Comparison of ENCODE assay signal across 11 cellular contexts in the genomic region with DNA sequence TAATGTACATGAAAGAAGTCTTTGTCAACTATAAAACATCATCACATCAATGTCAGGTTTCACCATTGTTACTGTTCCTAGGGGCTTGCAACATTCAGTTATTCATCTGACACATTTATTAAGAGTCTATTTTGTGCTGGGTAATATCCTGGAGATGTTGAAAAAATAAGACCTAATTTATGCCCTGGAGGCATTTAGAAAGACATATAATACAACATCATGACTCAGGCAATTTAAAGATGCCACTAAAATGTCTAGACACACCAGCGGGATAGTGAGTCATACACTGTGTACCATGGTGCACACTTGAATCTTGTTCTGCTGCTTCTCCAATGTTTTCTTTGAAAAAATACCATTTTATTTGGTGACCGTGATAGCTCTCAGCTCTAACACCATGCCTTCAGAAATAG. TPM values are rescaled to one million over a fixed set of nuclear protein-coding genes. Genes with fewer than 3 reads are reported as not detected.
A peak's percentile ranks its signal among the peaks of the same experiment; 100 is the strongest.
DNase-seq lines count a peak whose midpoint lies in the region; ATAC-seq, FAIRE-seq and TF ChIP-seq lines count a peak whose summit lies in the region.
"Had no signal": no experiment of that assay in that cellular context is flagged by ENCODE, and none has a peak within 500 bp of the region (broad histone marks: within the 10 kb centered on the region; RNA-seq: fewer than 3 reads in every experiment).

No MANE protein-coding gene starts in this region.

- ATAC-seq in Right ventricle myocardium superior (ENCODE audit: poor library complexity) (peak; percentile 11), Right ventricle myocardium inferior (no peak), GM21367 (IDR thresholded peaks at IDR 0.05; ENCODE audit: unreplicated experiment) (no peak), HG03159 (IDR thresholded peaks at IDR 0.05; ENCODE audit: unreplicated experiment) (no peak)

- H4K20me1 ChIP-seq in keratinocyte (ENCODE audit: control insufficient read depth, extremely low read depth, insufficient read depth, low read length): no peaks in the 10 kb centered on the region

- peaks cover 29% of the 10 kb centered on the region for H3K4me1 ChIP-seq in keratinocyte (ENCODE audit: control insufficient read depth, extremely low read depth, insufficient read depth, low read length)
- H3K4me1 ChIP-seq: parathyroid adenoma had no signal

- peak overlapping the region; percentile 82 for H3K27ac ChIP-seq in keratinocyte (ENCODE audit: control insufficient read depth, insufficient read depth, low read length)
- H3K27ac ChIP-seq: parathyroid adenoma had no signal

- no peaks in the 10 kb centered on the region for H3K79me2 ChIP-seq in keratinocyte (ENCODE audit: control insufficient read depth, insufficient read depth, low read length)
- H3K79me2 ChIP-seq: parathyroid adenoma had no signal

- no peaks in the 10 kb centered on the region for H3K36me3 ChIP-seq in keratinocyte (ENCODE audit: control insufficient read depth in 2 of 2, extremely low read depth in 1 of 2, insufficient read depth in 2 of 2, low read length in 2 of 2)

- H3K9ac ChIP-seq in keratinocyte (ENCODE audit: control insufficient read depth, extremely low read depth, insufficient read depth, low read length): no peak overlapping the region
- H3K9ac ChIP-seq: parathyroid adenoma had no signal

- no peaks in the 10 kb centered on the region for H3K9me3 ChIP-seq in keratinocyte (ENCODE audit: control insufficient read depth, low read depth, low read length)

- H3K9me1 ChIP-seq in keratinocyte (ENCODE audit: control insufficient read depth, extremely low read depth, insufficient read depth, low read length): no peaks in the 10 kb centered on the region

- dilution Hi-C loops in keratinocyte (cut with MboI; ENCODE audit: extremely low pct_ligation_motif_present, low sequenced_read_pairs): no loop called here

- FAIRE-seq in keratinocyte (lab: Jason Lieb, UNC) (peak; percentile 94), urothelium cell line (lab: Jason Lieb, UNC) (no peak)
- FAIRE-seq: GM18507 had no signal

- peak overlapping the region; percentile 64 for H3K4me2 ChIP-seq in keratinocyte (ENCODE audit: control insufficient read depth, extremely low read depth, insufficient read depth, low read depth, low read length)

- no peak for DNase-seq in Right ventricle myocardium superior
- DNase-seq in Right ventricle myocardium inferior (ENCODE audit: missing footprints): no peak
- peak; percentile 72 for DNase-seq in amniotic epithelial cell (ENCODE audit: low read depth)
- DNase-seq in keratinocyte (ENCODE audit: low read depth, low spot score): peak; percentile 90
- DNase-seq in urothelium cell line (ENCODE audit: low spot score): peak; percentile 70
- no peak for DNase-seq in ecto neural progenitor cell (ENCODE audit: low spot score)
- DNase-seq: MM.1S had no signal

- H3K27me3 ChIP-seq in keratinocyte (ENCODE audit: control insufficient read depth, extremely low read depth, insufficient read depth, low read length): no peaks in the 10 kb centered on the region

- intact Hi-C loops in Right ventricle myocardium superior (cut with DNase I): no loop called here
- intact Hi-C loops in Right ventricle myocardium inferior (cut with DNase I): no loop called here

- TF ChIP-seq CTCF in keratinocyte (optimal IDR thresholded peaks at IDR 0.05 in 1 of 3, IDR thresholded peaks at IDR 0.05 in 1 of 3, conservative IDR thresholded peaks at IDR 0.05 in 1 of 3; ENCODE audit: extremely low read depth in 1 of 3, insufficient read depth in 2 of 3, low read length in 3 of 3): no peak

- no peak overlapping the region for H3K4me3 ChIP-seq in keratinocyte (ENCODE audit: control insufficient read depth in 2 of 3, extremely low read depth in 1 of 3, insufficient read depth in 2 of 3, low read depth in 1 of 3, low read length in 3 of 3)

- no peak overlapping the region for H2AFZ ChIP-seq in keratinocyte (ENCODE audit: control insufficient read depth, low read length)
- H2AFZ ChIP-seq: parathyroid adenoma had no signal

RNA-seq across cellular contexts. Expression of a gene that starts 19.1 kb away (rescaled TPM):
- total RNA-seq in Right ventricle myocardium superior (25.1 TPM), Right ventricle myocardium inferior (42.0 TPM)
- polyA plus RNA-seq in keratinocyte: not detected in 3 replicates
- polyA plus RNA-seq in keratinocyte (2011; ENCODE audit: low read depth): not detected
- not detected in 2 replicates for polyA plus RNA-seq in keratinocyte (2011; cell fraction: cytosol; rRNA removed)
- not detected in 2 replicates for polyA plus RNA-seq in keratinocyte (2011; cell fraction: nucleus; rRNA removed)
- polyA plus RNA-seq in keratinocyte (2012; ENCODE audit: low replicate concordance): not detected in 2 replicates
- not detected in 3 replicates for polyA minus RNA-seq in keratinocyte
- not detected for polyA minus RNA-seq in keratinocyte (2011; cell fraction: cytosol; rRNA and poly(A)+ RNA removed)
- not detected in 2 replicates for polyA minus RNA-seq in keratinocyte (2011; cell fraction: nucleus; rRNA and poly(A)+ RNA removed)

Comparison
In these comparisons a context has a peak if more than half of its experiments do, and no peak if none do; other contexts are left out.
1. DNase-seq: peak in amniotic epithelial cell (single experiment), keratinocyte (single experiment) and urothelium cell line (single experiment); none in Right ventricle myocardium superior (single experiment), Right ventricle myocardium inferior (single experiment) and ecto neural progenitor cell (single experiment).